Comparison of ENCODE assay signal across 2 cellular contexts in the genomic region with DNA sequence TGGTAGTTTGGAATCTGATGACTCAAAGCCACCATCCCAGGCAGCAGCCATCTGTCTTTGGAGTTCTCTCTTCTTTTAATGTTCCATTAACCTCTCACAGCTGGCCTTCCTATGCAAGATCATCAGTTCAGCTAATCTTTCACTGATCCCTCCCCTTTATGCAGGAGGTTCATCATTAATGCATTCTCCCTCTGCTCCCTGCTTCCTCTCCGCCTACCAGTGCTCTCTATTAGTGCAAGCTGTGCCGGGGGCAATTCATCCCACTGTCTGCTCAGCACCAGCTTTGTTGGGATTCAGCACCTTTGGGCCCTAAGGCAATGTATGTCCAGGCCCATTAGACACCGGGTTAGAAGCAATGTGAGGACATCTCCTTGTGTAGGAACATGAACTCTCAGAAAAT.
TF ChIP-seq lines count a peak whose summit lies in the region.

No MANE protein-coding gene starts in this region.

TF ChIP-seq in SK-N-SH, 30 proteins besides CTCF, POLR2A, EP300 and RAD21 (continued from another document):
- TF ChIP-seq, protein P1, sequence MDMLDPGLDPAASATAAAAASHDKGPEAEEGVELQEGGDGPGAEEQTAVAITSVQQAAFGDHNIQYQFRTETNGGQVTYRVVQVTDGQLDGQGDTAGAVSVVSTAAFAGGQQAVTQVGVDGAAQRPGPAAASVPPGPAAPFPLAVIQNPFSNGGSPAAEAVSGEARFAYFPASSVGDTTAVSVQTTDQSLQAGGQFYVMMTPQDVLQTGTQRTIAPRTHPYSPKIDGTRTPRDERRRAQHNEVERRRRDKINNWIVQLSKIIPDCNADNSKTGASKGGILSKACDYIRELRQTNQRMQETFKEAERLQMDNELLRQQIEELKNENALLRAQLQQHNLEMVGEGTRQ (IDR thresholded peaks at IDR 0.05; ENCODE audit: borderline replicate concordance, low read depth, low read length), result no peak
- no peak for TF ChIP-seq POLR2AphosphoS5 (IDR thresholded peaks at IDR 0.05; ENCODE audit: low read depth, low read length)
- no peak for TF ChIP-seq MEF2A (IDR thresholded peaks at IDR 0.05; ENCODE audit: borderline replicate concordance, low read depth)
- TF ChIP-seq GATA2 (CRISPR knock-in tag; IDR thresholded peaks at IDR 0.05), result no peak
- TF ChIP-seq JUND (IDR thresholded peaks at IDR 0.05), result no peak
- TF ChIP-seq, protein P2, sequence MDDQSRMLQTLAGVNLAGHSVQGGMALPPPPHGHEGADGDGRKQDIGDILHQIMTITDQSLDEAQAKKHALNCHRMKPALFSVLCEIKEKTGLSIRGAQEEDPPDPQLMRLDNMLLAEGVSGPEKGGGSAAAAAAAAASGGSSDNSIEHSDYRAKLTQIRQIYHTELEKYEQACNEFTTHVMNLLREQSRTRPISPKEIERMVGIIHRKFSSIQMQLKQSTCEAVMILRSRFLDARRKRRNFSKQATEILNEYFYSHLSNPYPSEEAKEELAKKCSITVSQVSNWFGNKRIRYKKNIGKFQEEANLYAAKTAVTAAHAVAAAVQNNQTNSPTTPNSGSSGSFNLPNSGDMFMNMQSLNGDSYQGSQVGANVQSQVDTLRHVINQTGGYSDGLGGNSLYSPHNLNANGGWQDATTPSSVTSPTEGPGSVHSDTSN (IDR thresholded peaks at IDR 0.05), result no peak
- TF ChIP-seq TCF12 (IDR thresholded peaks at IDR 0.05), result no peak
- no peak for TF ChIP-seq EZH2phosphoT487 (IDR thresholded peaks at IDR 0.05; ENCODE audit: borderline replicate concordance, low read depth)
- TF ChIP-seq, protein P3, sequence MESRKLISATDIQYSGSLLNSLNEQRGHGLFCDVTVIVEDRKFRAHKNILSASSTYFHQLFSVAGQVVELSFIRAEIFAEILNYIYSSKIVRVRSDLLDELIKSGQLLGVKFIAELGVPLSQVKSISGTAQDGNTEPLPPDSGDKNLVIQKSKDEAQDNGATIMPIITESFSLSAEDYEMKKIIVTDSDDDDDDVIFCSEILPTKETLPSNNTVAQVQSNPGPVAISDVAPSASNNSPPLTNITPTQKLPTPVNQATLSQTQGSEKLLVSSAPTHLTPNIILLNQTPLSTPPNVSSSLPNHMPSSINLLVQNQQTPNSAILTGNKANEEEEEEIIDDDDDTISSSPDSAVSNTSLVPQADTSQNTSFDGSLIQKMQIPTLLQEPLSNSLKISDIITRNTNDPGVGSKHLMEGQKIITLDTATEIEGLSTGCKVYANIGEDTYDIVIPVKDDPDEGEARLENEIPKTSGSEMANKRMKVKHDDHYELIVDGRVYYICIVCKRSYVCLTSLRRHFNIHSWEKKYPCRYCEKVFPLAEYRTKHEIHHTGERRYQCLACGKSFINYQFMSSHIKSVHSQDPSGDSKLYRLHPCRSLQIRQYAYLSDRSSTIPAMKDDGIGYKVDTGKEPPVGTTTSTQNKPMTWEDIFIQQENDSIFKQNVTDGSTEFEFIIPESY (IDR thresholded peaks at IDR 0.05; ENCODE audit: borderline replicate concordance, low read depth), result no peak
- TF ChIP-seq, protein P4, sequence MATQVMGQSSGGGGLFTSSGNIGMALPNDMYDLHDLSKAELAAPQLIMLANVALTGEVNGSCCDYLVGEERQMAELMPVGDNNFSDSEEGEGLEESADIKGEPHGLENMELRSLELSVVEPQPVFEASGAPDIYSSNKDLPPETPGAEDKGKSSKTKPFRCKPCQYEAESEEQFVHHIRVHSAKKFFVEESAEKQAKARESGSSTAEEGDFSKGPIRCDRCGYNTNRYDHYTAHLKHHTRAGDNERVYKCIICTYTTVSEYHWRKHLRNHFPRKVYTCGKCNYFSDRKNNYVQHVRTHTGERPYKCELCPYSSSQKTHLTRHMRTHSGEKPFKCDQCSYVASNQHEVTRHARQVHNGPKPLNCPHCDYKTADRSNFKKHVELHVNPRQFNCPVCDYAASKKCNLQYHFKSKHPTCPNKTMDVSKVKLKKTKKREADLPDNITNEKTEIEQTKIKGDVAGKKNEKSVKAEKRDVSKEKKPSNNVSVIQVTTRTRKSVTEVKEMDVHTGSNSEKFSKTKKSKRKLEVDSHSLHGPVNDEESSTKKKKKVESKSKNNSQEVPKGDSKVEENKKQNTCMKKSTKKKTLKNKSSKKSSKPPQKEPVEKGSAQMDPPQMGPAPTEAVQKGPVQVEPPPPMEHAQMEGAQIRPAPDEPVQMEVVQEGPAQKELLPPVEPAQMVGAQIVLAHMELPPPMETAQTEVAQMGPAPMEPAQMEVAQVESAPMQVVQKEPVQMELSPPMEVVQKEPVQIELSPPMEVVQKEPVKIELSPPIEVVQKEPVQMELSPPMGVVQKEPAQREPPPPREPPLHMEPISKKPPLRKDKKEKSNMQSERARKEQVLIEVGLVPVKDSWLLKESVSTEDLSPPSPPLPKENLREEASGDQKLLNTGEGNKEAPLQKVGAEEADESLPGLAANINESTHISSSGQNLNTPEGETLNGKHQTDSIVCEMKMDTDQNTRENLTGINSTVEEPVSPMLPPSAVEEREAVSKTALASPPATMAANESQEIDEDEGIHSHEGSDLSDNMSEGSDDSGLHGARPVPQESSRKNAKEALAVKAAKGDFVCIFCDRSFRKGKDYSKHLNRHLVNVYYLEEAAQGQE (IDR thresholded peaks at IDR 0.05; ENCODE audit: low read depth, low read length), result no peak
- no peak for TF ChIP-seq RFX5 (IDR thresholded peaks at IDR 0.05; ENCODE audit: low read length)
- no peak for TF ChIP-seq RCOR1 (IDR thresholded peaks at IDR 0.05; ENCODE audit: low read length)
- no peak for TF ChIP-seq MXI1 (IDR thresholded peaks at IDR 0.05; ENCODE audit: low read depth, low read length)

TF ChIP-seq in SK-N-SH treated with all-trans-retinoic acid at 6 μM for 48 hours, 23 proteins besides CTCF, POLR2A, EP300 and RAD21 (continued from another document):
- TF ChIP-seq ZFP30 (CRISPR knock-in tag; IDR thresholded peaks at IDR 0.05) (no peak), BACH2 (CRISPR knock-in tag; IDR thresholded peaks at IDR 0.05; ENCODE audit: borderline replicate concordance) (no peak)
- TF ChIP-seq, protein P5, sequence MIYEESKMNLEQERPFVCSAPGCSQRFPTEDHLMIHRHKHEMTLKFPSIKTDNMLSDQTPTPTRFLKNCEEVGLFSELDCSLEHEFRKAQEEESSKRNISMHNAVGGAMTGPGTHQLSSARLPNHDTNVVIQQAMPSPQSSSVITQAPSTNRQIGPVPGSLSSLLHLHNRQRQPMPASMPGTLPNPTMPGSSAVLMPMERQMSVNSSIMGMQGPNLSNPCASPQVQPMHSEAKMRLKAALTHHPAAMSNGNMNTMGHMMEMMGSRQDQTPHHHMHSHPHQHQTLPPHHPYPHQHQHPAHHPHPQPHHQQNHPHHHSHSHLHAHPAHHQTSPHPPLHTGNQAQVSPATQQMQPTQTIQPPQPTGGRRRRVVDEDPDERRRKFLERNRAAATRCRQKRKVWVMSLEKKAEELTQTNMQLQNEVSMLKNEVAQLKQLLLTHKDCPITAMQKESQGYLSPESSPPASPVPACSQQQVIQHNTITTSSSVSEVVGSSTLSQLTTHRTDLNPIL (CRISPR knock-in tag; IDR thresholded peaks at IDR 0.05; ENCODE audit: low read depth), result no peak
